ENCODE assay signal across 1 cellular context in genomic region chr16:28181557-28181914, GRCh38.
TF ChIP-seq lines count a peak whose summit lies in the region.

No MANE protein-coding gene starts in this region.

TF ChIP-seq in HEK293, 187 proteins besides CTCF, POLR2A, EP300 and RAD21 (continued from another document):
- TF ChIP-seq ZNF280C (tag by site-specific recombination; IDR thresholded peaks at IDR 0.05): no peak
- TF ChIP-seq INSM2 (tag by site-specific recombination; IDR thresholded peaks at IDR 0.05): peak; percentile 99
- TF ChIP-seq ZNF670 (tag by site-specific recombination; IDR thresholded peaks at IDR 0.05; ENCODE audit: low read depth): no peak
- TF ChIP-seq ZNF148 (tag by site-specific recombination; IDR thresholded peaks at IDR 0.05; ENCODE audit: borderline replicate concordance): no peak
- TF ChIP-seq RBAK (tag by site-specific recombination; IDR thresholded peaks at IDR 0.05): no peak
- peak; percentile 72 for TF ChIP-seq ZIC2 (tag by site-specific recombination; IDR thresholded peaks at IDR 0.05)
- TF ChIP-seq ZNF416 (tag by site-specific recombination; IDR thresholded peaks at IDR 0.05): no peak
- TF ChIP-seq PRDM6 (tag by site-specific recombination; IDR thresholded peaks at IDR 0.05): 0 out of 2 replicates have a peak, but pooled peaks have one; percentile 24
- TF ChIP-seq FEZF1 (tag by site-specific recombination; IDR thresholded peaks at IDR 0.05): 0 out of 2 replicates have a peak, but pooled peaks have one; percentile 17
- TF ChIP-seq ZNF785 (tag by site-specific recombination; IDR thresholded peaks at IDR 0.05): no peak
- peak; percentile 11; the same call in 1 of the 2 replicates for TF ChIP-seq ZNF394 (tag by site-specific recombination; IDR thresholded peaks at IDR 0.05; ENCODE audit: borderline replicate concordance)
- TF ChIP-seq ZNF510 (tag by site-specific recombination; IDR thresholded peaks at IDR 0.05; ENCODE audit: insufficient replicate concordance): no peak
- TF ChIP-seq ZNF777 (tag by site-specific recombination; IDR thresholded peaks at IDR 0.05; ENCODE audit: borderline replicate concordance): no peak
- TF ChIP-seq ZNF18 (tag by site-specific recombination; IDR thresholded peaks at IDR 0.05): no peak
- TF ChIP-seq ZNF362 (tag by site-specific recombination; IDR thresholded peaks at IDR 0.05): no peak
- no peak for TF ChIP-seq ZNF140 (tag by site-specific recombination; IDR thresholded peaks at IDR 0.05)
- peak; percentile 27; the same call in 1 of the 2 replicates for TF ChIP-seq PATZ1 (tag by site-specific recombination; IDR thresholded peaks at IDR 0.05)
- TF ChIP-seq ZNF146 (tag by site-specific recombination; IDR thresholded peaks at IDR 0.05): no peak
- peak; percentile 32; the same call in 1 of the 2 replicates for TF ChIP-seq ZNF843 (tag by site-specific recombination; IDR thresholded peaks at IDR 0.05)
- TF ChIP-seq ZNF600 (tag by site-specific recombination; IDR thresholded peaks at IDR 0.05): peak; percentile 61
- TF ChIP-seq MYNN (tag by site-specific recombination; IDR thresholded peaks at IDR 0.05; ENCODE audit: borderline replicate concordance): no peak
- peak; percentile 56; the same call in 1 of the 2 replicates for TF ChIP-seq MZF1 (tag by site-specific recombination; IDR thresholded peaks at IDR 0.05; ENCODE audit: borderline replicate concordance)
- TF ChIP-seq ZNF76 (tag by site-specific recombination; IDR thresholded peaks at IDR 0.05; ENCODE audit: borderline replicate concordance, low read depth): no peak
- TF ChIP-seq SCRT2 (tag by site-specific recombination; IDR thresholded peaks at IDR 0.05): 0 out of 2 replicates have a peak, but pooled peaks have one; percentile 14
- TF ChIP-seq ZXDB (tag by site-specific recombination; IDR thresholded peaks at IDR 0.05): peak; percentile 61; the same call in 1 of the 2 replicates
- peak; percentile 31; the same call in 1 of the 2 replicates for TF ChIP-seq SP7 (tag by site-specific recombination; IDR thresholded peaks at IDR 0.05)
- no peak for TF ChIP-seq ZNF324 (tag by site-specific recombination; IDR thresholded peaks at IDR 0.05)
- TF ChIP-seq ZNF24 (tag by site-specific recombination; IDR thresholded peaks at IDR 0.05): 0 out of 2 replicates have a peak, but pooled peaks have one; percentile 67
- no peak for TF ChIP-seq REPIN1 (tag by site-specific recombination; IDR thresholded peaks at IDR 0.05; ENCODE audit: low read depth)
- no peak for TF ChIP-seq ZSCAN30 (tag by site-specific recombination; IDR thresholded peaks at IDR 0.05)
- no peak for TF ChIP-seq ZNF335 (tag by site-specific recombination; conservative IDR thresholded peaks at IDR 0.05)
- no peak for TF ChIP-seq AEBP2 (tag by site-specific recombination; IDR thresholded peaks at IDR 0.05; ENCODE audit: borderline replicate concordance)
- TF ChIP-seq ZNF366 (tag by site-specific recombination; conservative IDR thresholded peaks at IDR 0.05): peak; percentile 52; the same call in 1 of the 2 replicates
- TF ChIP-seq BCL6B (tag by site-specific recombination; IDR thresholded peaks at IDR 0.05): peak; percentile 98
- no peak for TF ChIP-seq ZBTB26 (tag by site-specific recombination; optimal IDR thresholded peaks at IDR 0.05)
- TF ChIP-seq GLIS1 (tag by site-specific recombination; IDR thresholded peaks at IDR 0.05): peak; percentile 22; the same call in 1 of the 2 replicates
- TF ChIP-seq ZNF629 (tag by site-specific recombination; IDR thresholded peaks at IDR 0.05): peak; percentile 79
- no peak for TF ChIP-seq ZNF624 (tag by site-specific recombination; IDR thresholded peaks at IDR 0.05)
- peak; percentile 68 for TF ChIP-seq ZBTB17 (tag by site-specific recombination; IDR thresholded peaks at IDR 0.05)
- TF ChIP-seq ZNF16 (tag by site-specific recombination; IDR thresholded peaks at IDR 0.05; ENCODE audit: low read depth): no peak
- no peak for TF ChIP-seq HOXD13 (CRISPR knock-in tag; IDR thresholded peaks at IDR 0.05; ENCODE audit: borderline replicate concordance)
- TF ChIP-seq ZEB2 (tag by site-specific recombination; IDR thresholded peaks at IDR 0.05): 0 out of 2 replicates have a peak, but pooled peaks have one; percentile 49
- TF ChIP-seq ZNF692 (tag by site-specific recombination; IDR thresholded peaks at IDR 0.05): 0 out of 2 replicates have a peak, but pooled peaks have one; percentile 26
TF ChIP-seq in HEK293: peak in this region for 23.
